ENCODE assay signal across 24 cellular contexts in genomic region chr11:30474151-30474954, GRCh38.
"Had no signal": no experiment of that assay in that cellular context is flagged by ENCODE, and none has a peak within 500 bp of the region (broad histone marks: within the 10 kb centered on the region; RNA-seq: fewer than 3 reads in every experiment).

No MANE protein-coding gene starts in this region.

- H3K9me3 ChIP-seq: adrenal gland, heart left ventricle, left lung, ovary, sigmoid colon, tibial nerve had no signal

- H3K4me1 Mint-ChIP-seq: activated naive CD8-positive, alpha-beta T cell treated with anti-CD3 and anti-CD28 coated beads for 36 hours; naive thymus-derived CD4-positive, alpha-beta T cell; stimulated activated effector memory CD8-positive, alpha-beta T cell treated with anti-CD3 and anti-CD28 coated beads, Interleukin-12 subunit alpha, Interleukin-12 subunit beta, amount 100 ng/mL, for 72 hours had no signal

- H3K4me3 Mint-ChIP-seq: activated naive CD4-positive, alpha-beta T cell treated with anti-CD3 and anti-CD28 coated beads for 36 hours; activated naive CD8-positive, alpha-beta T cell treated with anti-CD3 and anti-CD28 coated beads for 36 hours; activated T-helper 1 cell treated with anti-CD3 and anti-CD28 coated beads, Interleukin-12 subunit alpha, Interleukin-12 subunit beta, Interleukin-2, Interleukin-4 antibody, amounts not matched to agents 30 ng/mL and 10 ng/mL and 1 ng/mL, durations not matched to agents 14 hours and 24 hours and 36 hours; naive thymus-derived CD4-positive, alpha-beta T cell; stimulated activated effector memory CD8-positive, alpha-beta T cell treated with anti-CD3 and anti-CD28 coated beads, Interleukin-12 subunit alpha, Interleukin-12 subunit beta, amount 100 ng/mL, for 72 hours; stimulated activated naive CD8-positive, alpha-beta T cell treated with anti-CD3 and anti-CD28 coated beads, Interleukin-15, Interleukin-2, amounts not matched to agents 100 ng/mL and 50 ng/mL, for 24 hours had no signal

- H3K4me1 ChIP-seq: adrenal gland, foreskin keratinocyte, left lung had no signal

- ATAC-seq: foreskin keratinocyte; left lung; naive thymus-derived CD4-positive, alpha-beta T cell; stimulated activated effector memory CD8-positive, alpha-beta T cell treated with anti-CD3 and anti-CD28 coated beads, Interleukin-12 subunit alpha, Interleukin-12 subunit beta, amount 100 ng/mL, for 72 hours had no signal

- H3K27me3 ChIP-seq: adrenal gland, brain microvascular endothelial cell, foreskin keratinocyte, heart left ventricle, left lung, ovary, sigmoid colon, tibial nerve had no signal

- H3K4me3 ChIP-seq: adrenal gland, heart left ventricle, left lung, ovary, sigmoid colon, tibial nerve had no signal

- DNase-seq: activated CD4-positive, alpha-beta T cell treated with anti-CD3 and anti-CD28 coated beads for 4 hours; activated CD4-positive, alpha-beta T cell treated with anti-CD3 and anti-CD28 coated beads, Interleukin-2, amount 50 U/mL, for 4 hours; activated CD8-positive, alpha-beta memory T cell treated with anti-CD3 and anti-CD28 coated beads for 24 hours; activated effector memory CD4-positive, alpha-beta T cell treated with anti-CD3 and anti-CD28 coated beads, Interleukin-2, amount 50 U/mL, for 16 hours; activated naive CD4-positive, alpha-beta T cell treated with anti-CD3 and anti-CD28 coated beads for 36 hours; activated naive CD8-positive, alpha-beta T cell treated with anti-CD3 and anti-CD28 coated beads for 36 hours; activated T-cell treated with anti-CD3 and anti-CD28 coated beads, Interleukin-2, amount 50 U/mL, for 1 hour; adrenal gland; brain microvascular endothelial cell; foreskin keratinocyte; heart left ventricle; hypothalamus; kidney glomerular epithelial cell; left lung; naive thymus-derived CD4-positive, alpha-beta T cell; ovary; sigmoid colon; small intestine; stimulated activated CD4-positive, alpha-beta T cell treated with anti-CD3 and anti-CD28 coated beads, Interleukin-4, amount 100 ng/mL, for 24 hours had no signal

- H3K36me3 Mint-ChIP-seq: activated naive CD8-positive, alpha-beta T cell treated with anti-CD3 and anti-CD28 coated beads for 36 hours; naive thymus-derived CD4-positive, alpha-beta T cell; stimulated activated effector memory CD8-positive, alpha-beta T cell treated with anti-CD3 and anti-CD28 coated beads, Interleukin-12 subunit alpha, Interleukin-12 subunit beta, amount 100 ng/mL, for 72 hours had no signal

- H3K9me3 Mint-ChIP-seq: activated naive CD4-positive, alpha-beta T cell treated with anti-CD3 and anti-CD28 coated beads for 36 hours; activated naive CD8-positive, alpha-beta T cell treated with anti-CD3 and anti-CD28 coated beads for 36 hours; activated T-helper 1 cell treated with anti-CD3 and anti-CD28 coated beads, Interleukin-12 subunit alpha, Interleukin-12 subunit beta, Interleukin-2, Interleukin-4 antibody, amounts not matched to agents 30 ng/mL and 10 ng/mL and 1 ng/mL, durations not matched to agents 14 hours and 24 hours and 36 hours; stimulated activated effector memory CD8-positive, alpha-beta T cell treated with anti-CD3 and anti-CD28 coated beads, Interleukin-12 subunit alpha, Interleukin-12 subunit beta, amount 100 ng/mL, for 72 hours; stimulated activated naive CD8-positive, alpha-beta T cell treated with anti-CD3 and anti-CD28 coated beads, Interleukin-15, Interleukin-2, amounts not matched to agents 100 ng/mL and 50 ng/mL, for 24 hours had no signal

- H3K27ac Mint-ChIP-seq: activated naive CD4-positive, alpha-beta T cell treated with anti-CD3 and anti-CD28 coated beads for 36 hours; activated naive CD8-positive, alpha-beta T cell treated with anti-CD3 and anti-CD28 coated beads for 36 hours; activated T-helper 1 cell treated with anti-CD3 and anti-CD28 coated beads, Interleukin-12 subunit alpha, Interleukin-12 subunit beta, Interleukin-2, Interleukin-4 antibody, amounts not matched to agents 30 ng/mL and 10 ng/mL and 1 ng/mL, durations not matched to agents 14 hours and 24 hours and 36 hours; naive thymus-derived CD4-positive, alpha-beta T cell; progenitor cell of endocrine pancreas; stimulated activated effector memory CD8-positive, alpha-beta T cell treated with anti-CD3 and anti-CD28 coated beads, Interleukin-12 subunit alpha, Interleukin-12 subunit beta, amount 100 ng/mL, for 72 hours; stimulated activated naive CD8-positive, alpha-beta T cell treated with anti-CD3 and anti-CD28 coated beads, Interleukin-15, Interleukin-2, amounts not matched to agents 100 ng/mL and 50 ng/mL, for 24 hours had no signal

- H3K36me3 ChIP-seq: adrenal gland, brain microvascular endothelial cell, heart left ventricle, left lung, ovary, sigmoid colon, tibial nerve had no signal

- H3K27ac ChIP-seq: adrenal gland, brain microvascular endothelial cell, foreskin keratinocyte, heart left ventricle, left lung, ovary, sigmoid colon, tibial nerve had no signal

- H3K27me3 Mint-ChIP-seq: progenitor cell of endocrine pancreas had no signal
